Comparison of ENCODE assay signal across 12 cellular contexts in genomic region chr22:33325232-33326004, GRCh38.
A peak's percentile ranks its signal among the peaks of the same experiment; 100 is the strongest.
DNase-seq lines count a peak whose midpoint lies in the region; ATAC-seq and TF ChIP-seq lines count a peak whose summit lies in the region.
"Had no signal": no experiment of that assay in that cellular context is flagged by ENCODE, and none has a peak within 500 bp of the region (broad histone marks: within the 10 kb centered on the region; RNA-seq: fewer than 3 reads in every experiment).

No MANE protein-coding gene starts in this region.

- H3K4me3 ChIP-seq in heart left ventricle (no peak overlapping the region), right cardiac atrium (ENCODE audit: low read length) (no peak overlapping the region), SU-DHL-6 (ENCODE audit: insufficient read depth, low read length, poor library complexity, severe bottlenecking) (no peak overlapping the region)
- H3K4me3 ChIP-seq in effector memory CD4-positive, alpha-beta T cell (ENCODE audit: insufficient read depth, low read depth, low read length, poor library complexity, severe bottlenecking), result no peak overlapping the region
- H3K4me3 ChIP-seq: GM23248 had no signal

- no peaks in the 10 kb centered on the region for H3K79me2 ChIP-seq in SU-DHL-6 (ENCODE audit: insufficient read depth, low read length)

- DNase-seq in heart left ventricle (peak in 3 of 5 donors; percentile 22 to 33 (median 31)), right cardiac atrium (no peak), inferior parietal cortex (ENCODE audit: extremely low spot score) (no peak), sciatic nerve (ENCODE audit: low spot score) (no peak), nucleus accumbens (lab: John Stamatoyannopoulos, UW) (no peak)
- DNase-seq in effector memory CD4-positive, alpha-beta T cell, result no peak
- DNase-seq: GM23248; MM.1S; natural killer cell; stimulated activated CD4-positive, alpha-beta T cell treated with anti-CD3 and anti-CD28 coated beads, Interleukin-12 subunit alpha, Interleukin-12 subunit beta, amount 100 ng/mL, for 4 hours had no signal

- no peaks in the 10 kb centered on the region for H3F3A ChIP-seq in SU-DHL-6 (ENCODE audit: insufficient read depth)

- H3K27me3 ChIP-seq in heart left ventricle (no peaks in the 10 kb centered on the region), right cardiac atrium (ENCODE audit: control insufficient read depth, insufficient read depth) (no peaks in the 10 kb centered on the region), SU-DHL-6 (ENCODE audit: low read length) (no peaks in the 10 kb centered on the region)
- H3K27me3 ChIP-seq in effector memory CD4-positive, alpha-beta T cell (replicated peaks; ENCODE audit: control insufficient read depth, insufficient read depth, low read length, poor library complexity, severe bottlenecking), result no peaks in the 10 kb centered on the region

- intact Hi-C loops in heart left ventricle (cut with DNase I), result no loop called here
- intact Hi-C loops in right cardiac atrium (cut with DNase I), result no loop called here
- intact Hi-C loops in sciatic nerve (cut with DNase I), result no loop called here

- H4K20me1 ChIP-seq in SU-DHL-6 (ENCODE audit: low read depth, low read length), result no peaks in the 10 kb centered on the region

- peak overlapping the region; percentile 27 for H3K4me2 ChIP-seq in SU-DHL-6 (ENCODE audit: low read depth, low read length, poor library complexity, severe bottlenecking)

- peaks cover 0 to 29% (median 8%) of the 10 kb centered on the region in 12 donors for H3K4me1 ChIP-seq in heart left ventricle
- no peaks in the 10 kb centered on the region for H3K4me1 ChIP-seq in right cardiac atrium (ENCODE audit: control insufficient read depth, insufficient read depth, low read length)
- H3K4me1 ChIP-seq in effector memory CD4-positive, alpha-beta T cell (ENCODE audit: control insufficient read depth, insufficient read depth, low read length, poor library complexity, severe bottlenecking), result no peaks in the 10 kb centered on the region

- H2AFZ ChIP-seq in SU-DHL-6 (ENCODE audit: low read depth, low read length, severe bottlenecking), result peak overlapping the region; percentile 22
- H2AFZ ChIP-seq: GM23248 had no signal

- no peaks in the 10 kb centered on the region for H3K9me2 ChIP-seq in SU-DHL-6 (replicated peaks; ENCODE audit: insufficient read depth, low read length)

- H3K9ac ChIP-seq in SU-DHL-6 (ENCODE audit: low read length), result peak overlapping the region; percentile 7; the same call in 1 of the 2 replicates
- H3K9ac ChIP-seq: GM23248 had no signal

- TF ChIP-seq CTCF in heart left ventricle (IDR thresholded peaks at IDR 0.05) (no peak), SU-DHL-6 (IDR thresholded peaks at IDR 0.05; ENCODE audit: insufficient read depth, low read length, poor library complexity, severe bottlenecking) (no peak)

- WGBS in heart left ventricle, 4 donors, result 79 to 85% (median 80%) methylated on average over 5 of the region's 5 CpGs
- 82% methylated on average over 5 of the region's 5 CpGs for WGBS in right cardiac atrium

- ATAC-seq in heart left ventricle (peak; percentile 88 to 96 (median 91)), right cardiac atrium (no peak), HG02852 (IDR thresholded peaks at IDR 0.05; ENCODE audit: unreplicated experiment) (peak; percentile 60), sciatic nerve (no peak)
- ATAC-seq: natural killer cell had no signal

- H3K36me3 ChIP-seq in heart left ventricle, result peaks cover 0 to 10% (median 0%) of the 10 kb centered on the region in 9 donors
- H3K36me3 ChIP-seq in SU-DHL-6 (ENCODE audit: low read length), result no peaks in the 10 kb centered on the region
- no peaks in the 10 kb centered on the region for H3K36me3 ChIP-seq in effector memory CD4-positive, alpha-beta T cell (ENCODE audit: control insufficient read depth, insufficient read depth, low read length)

- no peaks in the 10 kb centered on the region for H3K9me3 ChIP-seq in heart left ventricle
- H3K9me3 ChIP-seq in right cardiac atrium (ENCODE audit: control insufficient read depth, low read length), result no peaks in the 10 kb centered on the region
- H3K9me3 ChIP-seq in SU-DHL-6 (ENCODE audit: insufficient read depth, low read length), result no peaks in the 10 kb centered on the region
- H3K9me3 ChIP-seq in effector memory CD4-positive, alpha-beta T cell (ENCODE audit: control insufficient read depth, low read length), result no peaks in the 10 kb centered on the region

- H3K27ac ChIP-seq in heart left ventricle (peak overlapping the region in 7 of 12 donors; percentile 6 to 54 (median 10)), right cardiac atrium (ENCODE audit: low read length) (no peak overlapping the region), SU-DHL-6 (ENCODE audit: low read depth, low read length) (0 out of 2 replicates have a peak overlapping the region, but pooled peaks have one; percentile 20)
- no peak overlapping the region for H3K27ac ChIP-seq in effector memory CD4-positive, alpha-beta T cell (ENCODE audit: insufficient read depth, low read length, poor library complexity, severe bottlenecking)
- H3K27ac ChIP-seq: GM23248 had no signal

- no peak for TF ChIP-seq POLR2A in heart left ventricle (IDR thresholded peaks at IDR 0.05)

Comparison
In these comparisons a context has a peak if more than half of its experiments do, and no peak if none do; other contexts are left out.
1. ATAC-seq: peak in heart left ventricle (4 of 4) and HG02852 (single experiment); none in right cardiac atrium (0 of 2) and sciatic nerve (single experiment).
2. DNase-seq: peak in heart left ventricle (3 of 5); none in right cardiac atrium (0 of 3), inferior parietal cortex (single experiment), sciatic nerve (single experiment), nucleus accumbens (0 of 56) and effector memory CD4-positive, alpha-beta T cell (0 of 3).
3. H3K27ac ChIP-seq: peak in heart left ventricle (7 of 12) and SU-DHL-6 (single experiment); none in right cardiac atrium (single experiment) and effector memory CD4-positive, alpha-beta T cell (single experiment).